22 cellular contexts compared by ENCODE assay signal in the genomic region with DNA sequence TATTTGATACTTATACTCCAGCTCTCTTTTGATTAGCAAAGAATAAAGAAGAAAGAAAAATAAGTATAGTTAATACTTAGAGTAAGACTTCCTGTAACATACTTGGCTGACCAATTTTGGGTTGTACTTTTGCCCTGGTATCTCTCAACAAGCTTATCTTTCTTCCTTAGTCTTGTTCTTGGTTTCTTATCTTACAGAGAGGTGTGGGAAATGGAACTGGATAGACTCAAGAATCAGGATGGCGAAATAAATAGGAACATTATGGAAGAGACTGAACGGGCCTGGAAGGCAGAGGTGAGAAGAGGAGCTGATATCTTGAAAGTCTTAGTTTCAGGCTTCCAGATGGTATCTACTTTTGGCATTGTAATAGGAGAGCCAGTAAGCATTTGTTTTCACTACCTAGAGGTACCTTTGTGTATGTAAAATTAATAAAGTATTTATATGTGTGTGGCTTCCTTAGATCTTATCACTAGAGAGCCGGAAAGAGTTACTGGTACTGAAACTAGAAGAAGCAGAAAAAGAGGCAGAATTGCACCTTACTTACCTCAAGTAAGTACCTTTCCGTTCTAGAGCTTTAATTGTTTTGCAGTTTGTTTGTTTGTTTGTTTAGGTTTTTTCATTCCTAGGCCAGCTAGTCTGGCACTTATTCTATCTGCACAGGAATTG. TPM values are rescaled to one million over a fixed set of nuclear protein-coding genes. Genes with fewer than 3 reads are reported as not detected.
A peak's percentile ranks its signal among the peaks of the same experiment; 100 is the strongest.
DNase-seq lines count a peak whose midpoint lies in the region; ATAC-seq and TF ChIP-seq lines count a peak whose summit lies in the region.
"Had no signal": no experiment of that assay in that cellular context is flagged by ENCODE, and none has a peak within 500 bp of the region (broad histone marks: within the 10 kb centered on the region; RNA-seq: fewer than 3 reads in every experiment).

No MANE protein-coding gene starts in this region.

- no peaks in the 10 kb centered on the region for H3K27me3 ChIP-seq in CD4-positive, CD25-positive, alpha-beta regulatory T cell (ENCODE audit: control insufficient read depth, insufficient read depth, low read length)
- H3K27me3 ChIP-seq in CD8-positive, alpha-beta T cell (ENCODE audit: insufficient read depth, low read length), result no peaks in the 10 kb centered on the region
- H3K27me3 ChIP-seq: MG63, SJCRH30, tibial nerve had no signal

- TF ChIP-seq CTCF in CD8-positive, alpha-beta T cell (IDR thresholded peaks at IDR 0.05), result no peak
- TF ChIP-seq CTCF in fibroblast of villous mesenchyme (IDR thresholded peaks at IDR 0.05; ENCODE audit: insufficient read depth, low read depth, low read length), result no peak
- no peak for TF ChIP-seq CTCF in lower leg skin (IDR thresholded peaks at IDR 0.05)

- CTCF ChIA-PET in CD8-positive, alpha-beta T cell (lab: Charles Lee), result no interaction called here

- peak overlapping the region; percentile 81 for H3K27ac ChIP-seq in CD4-positive, CD25-positive, alpha-beta regulatory T cell (ENCODE audit: insufficient read depth, low read length, poor library complexity, severe bottlenecking)
- H3K27ac ChIP-seq in CD8-positive, alpha-beta T cell (ENCODE audit: low read depth, low read length), result no peak overlapping the region
- H3K27ac ChIP-seq: left ventricle myocardium inferior, SJCRH30, tibial nerve had no signal

- H3K36me3 Mint-ChIP-seq in CD4-positive, CD25-positive, alpha-beta regulatory T cell, result peaks cover 42% of the 10 kb centered on the region
- peaks cover 60% of the 10 kb centered on the region for H3K36me3 Mint-ChIP-seq in CD8-positive, alpha-beta T cell
- H3K36me3 Mint-ChIP-seq in T-helper 2 cell treated with Interferon-gamma antibody and Interleukin-4, amounts not matched to agents 5 μg/mL and 100 μg/mL, for 36 hours (ENCODE audit: low read depth), result peaks cover 30% of the 10 kb centered on the region

- H3K4me3 ChIP-seq in CD4-positive, CD25-positive, alpha-beta regulatory T cell (ENCODE audit: low read depth, low read length), result peak overlapping the region; percentile 95
- H3K4me3 ChIP-seq in CD8-positive, alpha-beta T cell (ENCODE audit: low read depth, low read length), result no peak overlapping the region
- H3K4me3 ChIP-seq in fibroblast of villous mesenchyme (ENCODE audit: low read depth, low read length) (no peak overlapping the region), lower leg skin (ENCODE audit: low read depth, poor library complexity, severe bottlenecking) (no peak overlapping the region)
- H3K4me3 ChIP-seq: left ventricle myocardium inferior, MG63, SJCRH30, tibial nerve had no signal

- POLR2A ChIA-PET in CD8-positive, alpha-beta T cell (lab: Charles Lee), result no interaction called here

- peaks cover 21 to 89% (median 57%) of the 10 kb centered on the region in 4 donors for H3K4me1 Mint-ChIP-seq in CD4-positive, CD25-positive, alpha-beta regulatory T cell
- peaks cover 24% of the 10 kb centered on the region for H3K4me1 Mint-ChIP-seq in CD8-positive, alpha-beta T cell (ENCODE audit: low read depth)
- H3K4me1 Mint-ChIP-seq in T-helper 2 cell treated with Interferon-gamma antibody and Interleukin-4, amounts not matched to agents 5 μg/mL and 100 μg/mL, for 36 hours (ENCODE audit: low read depth), result peaks cover 22% of the 10 kb centered on the region
- H3K4me1 Mint-ChIP-seq: natural killer cell had no signal

- no peaks in the 10 kb centered on the region for H3K9me3 ChIP-seq in CD4-positive, CD25-positive, alpha-beta regulatory T cell (ENCODE audit: control insufficient read depth in 2 of 2, low read length in 2 of 2)
- H3K9me3 ChIP-seq in CD8-positive, alpha-beta T cell (ENCODE audit: low read length), result no peaks in the 10 kb centered on the region
- H3K9me3 ChIP-seq: left ventricle myocardium inferior, MG63, SJCRH30, tibial nerve had no signal

- peak overlapping the region; percentile 88 to 96 (median 92) for H3K4me3 Mint-ChIP-seq in CD4-positive, CD25-positive, alpha-beta regulatory T cell
- peak overlapping the region; percentile 66 for H3K4me3 Mint-ChIP-seq in CD8-positive, alpha-beta T cell
- peak overlapping the region; percentile 60 for H3K4me3 Mint-ChIP-seq in T-helper 2 cell treated with Interferon-gamma antibody and Interleukin-4, amounts not matched to agents 5 μg/mL and 100 μg/mL, for 36 hours
- H3K4me3 Mint-ChIP-seq: B cell, H9, natural killer cell had no signal

- no peak for TF ChIP-seq POLR2A in lower leg skin (IDR thresholded peaks at IDR 0.05)

- ATAC-seq in CD4-positive, CD25-positive, alpha-beta regulatory T cell (ENCODE audit: low read depth in 2 of 2), result peak; percentile 88 to 93
- ATAC-seq in CD8-positive, alpha-beta T cell, result peak; percentile 36
- ATAC-seq: natural killer cell had no signal

- H3K27me3 Mint-ChIP-seq in CD4-positive, CD25-positive, alpha-beta regulatory T cell, result no peaks in the 10 kb centered on the region
- no peaks in the 10 kb centered on the region for H3K27me3 Mint-ChIP-seq in CD8-positive, alpha-beta T cell (ENCODE audit: low read depth)
- H3K27me3 Mint-ChIP-seq in T-helper 2 cell treated with Interferon-gamma antibody and Interleukin-4, amounts not matched to agents 5 μg/mL and 100 μg/mL, for 36 hours (ENCODE audit: low read depth), result no peaks in the 10 kb centered on the region
- H3K27me3 Mint-ChIP-seq: B cell had no signal

- 81% methylated on average over 4 of the region's 4 CpGs for WGBS in lower leg skin, 2 donors

- DNase-seq in CD4-positive, CD25-positive, alpha-beta regulatory T cell, result peak in 2 of 3 donors; percentile 53 to 82
- no peak for DNase-seq in CD8-positive, alpha-beta T cell
- DNase-seq in T-helper 2 cell treated with Interferon-gamma antibody and Interleukin-4, amounts not matched to agents 5 μg/mL and 100 μg/mL, for 36 hours (ENCODE audit: low spot score), result no peak
- DNase-seq in fibroblast of villous mesenchyme (ENCODE audit: low read depth), result peak; percentile 91
- no peak for DNase-seq in NAMALWA (ENCODE audit: low spot score)
- no peak for DNase-seq in NK-92 (lab: John Stamatoyannopoulos, UW; ENCODE audit: unreplicated experiment)
- DNase-seq in DMS79 treated with DMSO at 0.1 percent for 48 hours (lab: John Stamatoyannopoulos, UW), result no peak
- no peak for DNase-seq in lower leg skin (ENCODE audit: low spot score in 2 of 2)
- DNase-seq: activated CD8-positive, alpha-beta memory T cell treated with anti-CD3 and anti-CD28 coated beads for 24 hours; cerebellar nuclear complex; DMS153; foreskin melanocyte; H9; left ventricle myocardium inferior; MG63; natural killer cell; NCI-H2029; NCI-H524; OCI-M1; SJCRH30 had no signal

- peaks cover 24% of the 10 kb centered on the region for H3K36me3 ChIP-seq in CD4-positive, CD25-positive, alpha-beta regulatory T cell (ENCODE audit: control insufficient read depth, insufficient read depth, low read length)
- peaks cover 14% of the 10 kb centered on the region for H3K36me3 ChIP-seq in CD8-positive, alpha-beta T cell (ENCODE audit: insufficient read depth, low read length)
- H3K36me3 ChIP-seq: SJCRH30 had no signal

- no peaks in the 10 kb centered on the region for H3K9me3 Mint-ChIP-seq in CD4-positive, CD25-positive, alpha-beta regulatory T cell
- H3K9me3 Mint-ChIP-seq in CD8-positive, alpha-beta T cell, result no peaks in the 10 kb centered on the region
- no peaks in the 10 kb centered on the region for H3K9me3 Mint-ChIP-seq in T-helper 2 cell treated with Interferon-gamma antibody and Interleukin-4, amounts not matched to agents 5 μg/mL and 100 μg/mL, for 36 hours
- H3K9me3 Mint-ChIP-seq: H9, natural killer cell had no signal

- peak overlapping the region; percentile 92 to 96 (median 95) for H3K27ac Mint-ChIP-seq in CD4-positive, CD25-positive, alpha-beta regulatory T cell
- peak overlapping the region; percentile 70 for H3K27ac Mint-ChIP-seq in CD8-positive, alpha-beta T cell
- peak overlapping the region; percentile 87 for H3K27ac Mint-ChIP-seq in T-helper 2 cell treated with Interferon-gamma antibody and Interleukin-4, amounts not matched to agents 5 μg/mL and 100 μg/mL, for 36 hours
- H3K27ac Mint-ChIP-seq: B cell, natural killer cell had no signal

- peaks cover 67% of the 10 kb centered on the region for H3K4me1 ChIP-seq in CD4-positive, CD25-positive, alpha-beta regulatory T cell (ENCODE audit: control insufficient read depth, insufficient read depth, low read length, poor library complexity, severe bottlenecking)
- no peaks in the 10 kb centered on the region for H3K4me1 ChIP-seq in CD8-positive, alpha-beta T cell (ENCODE audit: insufficient read depth, low read length)
- H3K4me1 ChIP-seq: left ventricle myocardium inferior, SJCRH30, tibial nerve had no signal

- intact Hi-C loops in CD8-positive, alpha-beta T cell (cut with DNase I, micrococcal nuclease), result no loop called here
- intact Hi-C loops in lower leg skin (cut with DNase I; ENCODE audit: low total_unique reads), result no loop called here

RNA-seq across cellular contexts. Expression of a gene that starts 11.3 kb away (rescaled TPM):
- total RNA-seq in CD4-positive, CD25-positive, alpha-beta regulatory T cell, result 7.2 TPM
- 1 to 10 TPM; 1.2 to 2.8 (median 1.9) TPM for polyA plus RNA-seq in CD4-positive, CD25-positive, alpha-beta regulatory T cell
- total RNA-seq in CD8-positive, alpha-beta T cell, result 1 to 10 TPM in 1 of 2 experiments, under 1 TPM in 1; 0.76 to 1.3 TPM
- total RNA-seq in fibroblast of villous mesenchyme (2.6 and 3.5 TPM in 2 replicates), lower leg skin (1 to 10 TPM; 2.7 to 5.8 (median 4.2) TPM)

RNA-seq across cellular contexts. Expression of a gene that starts 36.2 kb away (rescaled TPM):
- 6.9 TPM for total RNA-seq in CD4-positive, CD25-positive, alpha-beta regulatory T cell
- polyA plus RNA-seq in CD4-positive, CD25-positive, alpha-beta regulatory T cell, result 1 to 10 TPM; 1.1 to 2.0 (median 1.4) TPM
- under 1 TPM; 0.39 to 0.60 TPM for total RNA-seq in CD8-positive, alpha-beta T cell
- total RNA-seq in fibroblast of villous mesenchyme (28.0 and 31.5 TPM in 2 replicates), lower leg skin (10 to 100 TPM in 3 of 4 donors, 1 to 10 TPM in 1; 9.1 to 31.6 (median 19.1) TPM)
- total RNA-seq: B cell had no signal

RNA-seq across cellular contexts. Expression of a gene that starts 47.4 kb away (rescaled TPM):
- total RNA-seq in CD4-positive, CD25-positive, alpha-beta regulatory T cell, result 54.6 TPM
- 10 to 100 TPM; 51.0 to 69.6 (median 55.7) TPM for polyA plus RNA-seq in CD4-positive, CD25-positive, alpha-beta regulatory T cell
- 10 to 100 TPM; 10.8 to 11.7 TPM for total RNA-seq in CD8-positive, alpha-beta T cell
- total RNA-seq in fibroblast of villous mesenchyme (11.6 and 14.2 TPM in 2 replicates), lower leg skin (10 to 100 TPM in 1 of 4 donors, 1 to 10 TPM in 3; 7.4 to 11.3 (median 9.5) TPM)

RNA-seq across cellular contexts. Expression of a gene that starts 47.8 kb away (rescaled TPM):
- 73.4 TPM for total RNA-seq in CD4-positive, CD25-positive, alpha-beta regulatory T cell
- polyA plus RNA-seq in CD4-positive, CD25-positive, alpha-beta regulatory T cell, result 10 to 100 TPM; 19.7 to 30.9 (median 20.6) TPM
- 10 to 100 TPM; 23.9 to 28.4 TPM for total RNA-seq in CD8-positive, alpha-beta T cell
- total RNA-seq in fibroblast of villous mesenchyme, result 30.3 and 33.7 TPM in 2 replicates
- total RNA-seq in lower leg skin, result 10 to 100 TPM; 11.3 to 45.1 (median 15.2) TPM

RNA-seq across cellular contexts. Expression of a gene that starts 48.0 kb away (rescaled TPM):
- 478 TPM for total RNA-seq in CD4-positive, CD25-positive, alpha-beta regulatory T cell
- 10 to 100 TPM; 55.0 to 76.1 (median 63.4) TPM for polyA plus RNA-seq in CD4-positive, CD25-positive, alpha-beta regulatory T cell
- 100 to 1,000 TPM; 208 to 218 TPM for total RNA-seq in CD8-positive, alpha-beta T cell
- total RNA-seq in fibroblast of villous mesenchyme (44.5 and 60.0 TPM in 2 replicates), lower leg skin (10 to 100 TPM; 37.6 to 83.2 (median 56.0) TPM)

Comparison
In these comparisons a context has a peak if more than half of its experiments do, and no peak if none do; other contexts are left out.
1. DNase-seq: peak in CD4-positive, CD25-positive, alpha-beta regulatory T cell (2 of 3) and fibroblast of villous mesenchyme (single experiment); none in CD8-positive, alpha-beta T cell (0 of 7), T-helper 2 cell treated with Interferon-gamma antibody and Interleukin-4, amounts not matched to agents 5 μg/mL and 100 μg/mL, for 36 hours (single experiment), NAMALWA (single experiment), NK-92 (single experiment), DMS79 treated with DMSO at 0.1 percent for 48 hours (single experiment) and lower leg skin (0 of 2).
2. Peak in every context shown above with its lines, with median percentiles within 50 percentile points of each other: H3K27ac Mint-ChIP-seq and H3K4me3 Mint-ChIP-seq.